In the genomic region with DNA sequence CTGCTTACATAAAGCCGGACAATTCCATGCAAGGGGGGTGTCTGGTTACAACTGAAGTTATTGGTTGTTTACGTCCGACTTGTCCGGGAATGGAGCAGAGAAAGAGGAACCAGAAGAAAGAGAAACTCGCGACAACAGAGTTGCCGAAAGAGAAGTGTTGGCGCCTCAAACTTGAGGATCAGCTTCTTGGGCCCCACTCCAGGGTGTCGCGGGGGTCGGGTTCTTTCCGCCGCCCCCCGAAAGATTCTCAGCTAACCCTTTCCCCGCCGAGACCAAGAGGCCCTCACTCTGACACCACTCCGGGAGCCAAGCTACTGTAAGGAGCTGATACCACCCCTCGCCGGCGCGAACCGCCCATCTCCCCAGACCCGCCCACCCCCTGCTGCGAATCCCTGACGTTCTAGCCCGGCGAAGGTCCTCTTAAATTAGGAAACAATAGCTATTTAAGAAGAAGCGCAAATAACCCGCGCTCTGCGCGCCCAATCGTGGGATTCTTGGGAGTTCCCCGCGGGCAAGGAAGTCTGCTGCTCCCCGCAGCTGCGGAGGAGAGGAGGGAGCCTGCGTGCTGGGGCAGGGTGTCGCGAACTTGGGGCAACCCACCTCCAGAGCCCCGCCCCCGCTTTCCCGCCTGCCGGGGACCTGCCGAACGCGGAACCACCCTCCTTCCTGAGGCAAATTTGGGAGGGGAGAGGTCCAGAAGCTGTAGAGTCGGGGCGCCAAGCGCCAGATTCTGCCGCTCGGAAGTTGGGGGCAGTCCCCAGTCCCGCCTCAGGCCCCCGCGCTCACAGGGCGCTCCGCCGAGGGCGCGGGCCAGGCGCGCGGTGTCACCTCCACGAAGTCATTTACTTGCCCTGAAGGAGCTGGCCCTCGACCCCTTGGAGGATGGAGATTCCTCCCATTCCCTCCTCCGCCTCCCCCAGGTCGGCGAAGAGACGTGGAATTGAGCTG, we compare ENCODE assay signal across 8 cellular contexts. TPM values are rescaled to one million over a fixed set of nuclear protein-coding genes. Genes with fewer than 3 reads are reported as not detected.
DNase-seq lines count a peak whose midpoint lies in the region; ATAC-seq and TF ChIP-seq lines count a peak whose summit lies in the region.

No MANE protein-coding gene starts in this region.

- peaks cover 13 to 31% (median 20%) of the 10 kb centered on the region in 9 donors for H3K4me1 ChIP-seq in heart right ventricle

- DNase-seq in CD14-positive monocyte (ENCODE audit: low spot score) = no peak
- peak; percentile 57 for DNase-seq in activated T-cell treated with anti-CD3 and anti-CD28 coated beads, Interleukin-2, amount 50 U/mL, for 24 hours
- DNase-seq in heart right ventricle = peak in 1 of 2 donors; percentile 28
- no peak for DNase-seq in retinal pigment epithelial cell (ENCODE audit: low read depth)
- no peak for DNase-seq in GM10248 (ENCODE audit: extremely low spot score)
- DNase-seq in NCI-H226 = no peak

- peaks cover 9 to 21% of the 10 kb centered on the region in 2 donors for H3K36me3 Mint-ChIP-seq in CD14-positive monocyte
- no peaks in the 10 kb centered on the region for H3K36me3 Mint-ChIP-seq in activated T-cell treated with anti-CD3 and anti-CD28 coated beads, Interleukin-2, amount 50 U/mL, for 24 hours (ENCODE audit: low read depth)

- POLR2A ChIA-PET in GM10248 (lab: Yijun Ruan, JAX) = no interaction called here

- H3K9me3 ChIP-seq in heart right ventricle = no peaks in the 10 kb centered on the region

- no peak for TF ChIP-seq CTCF in CD14-positive monocyte (IDR thresholded peaks at IDR 0.05)
- no peak for TF ChIP-seq CTCF in heart right ventricle (IDR thresholded peaks at IDR 0.05)
- TF ChIP-seq CTCF in retinal pigment epithelial cell (conservative IDR thresholded peaks at IDR 0.05; ENCODE audit: low read depth, low read length) = no peak
- no peak for TF ChIP-seq CTCF in GM10248 (IDR thresholded peaks at IDR 0.05; ENCODE audit: control extremely low read depth, extremely low read depth, low read depth, missing control alignments)

- H3K27me3 ChIP-seq in heart right ventricle = peaks cover 38 to 100% (median 92%) of the 10 kb centered on the region in 7 donors

- H3K9me3 Mint-ChIP-seq in CD14-positive monocyte = peaks cover 0 to 44% (median 21%) of the 10 kb centered on the region in 7 donors
- H3K9me3 Mint-ChIP-seq in activated T-cell treated with anti-CD3 and anti-CD28 coated beads, Interleukin-2, amount 50 U/mL, for 24 hours = no peaks in the 10 kb centered on the region

- H3K4me3 Mint-ChIP-seq in CD14-positive monocyte = peak overlapping the region; percentile 95 to 99
- H3K4me3 Mint-ChIP-seq in activated T-cell treated with anti-CD3 and anti-CD28 coated beads, Interleukin-2, amount 50 U/mL, for 24 hours = peak overlapping the region; percentile 67

- H3K27ac ChIP-seq in heart right ventricle = no peak overlapping the region

- no peaks in the 10 kb centered on the region for H3K36me3 ChIP-seq in heart right ventricle

- peaks cover 80 to 92% (median 88%) of the 10 kb centered on the region in 3 donors for H3K27me3 Mint-ChIP-seq in CD14-positive monocyte (ENCODE audit: low read depth in 3 of 3)
- peaks cover 87% of the 10 kb centered on the region for H3K27me3 Mint-ChIP-seq in activated T-cell treated with anti-CD3 and anti-CD28 coated beads, Interleukin-2, amount 50 U/mL, for 24 hours

- ATAC-seq in HG02798 (IDR thresholded peaks at IDR 0.05; ENCODE audit: poor library complexity, unreplicated experiment) (peak; percentile 40), heart right ventricle (peak in 7 of 8 donors; percentile 22 to 50 (median 40)), GM21825 (IDR thresholded peaks at IDR 0.05; ENCODE audit: unreplicated experiment) (no peak)

- CTCF ChIA-PET in GM10248 (lab: Yijun Ruan, JAX) = interaction anchor here (1.0 to 3.5 kb wide), 8 partner anchors 11 to 923 kb away, joined by 3 to 21 read pairs (median 4); a partner anchor contains a TSS

- H3K4me3 ChIP-seq in heart right ventricle (peak overlapping the region; percentile 14 to 55 (median 44)), retinal pigment epithelial cell (ENCODE audit: low read length) (peak overlapping the region; percentile 39)

- H3K27ac Mint-ChIP-seq in CD14-positive monocyte = peak overlapping the region in 3 of 7 donors; percentile 50 to 80 (median 78)
- H3K27ac Mint-ChIP-seq in activated T-cell treated with anti-CD3 and anti-CD28 coated beads, Interleukin-2, amount 50 U/mL, for 24 hours = no peak overlapping the region

- intact Hi-C loops in CD14-positive monocyte (cut with micrococcal nuclease) = loop anchor here in 1 of 2 donors (10.0 kb wide), 1 partner anchor 71 kb away; no protein-coding TSS in a partner anchor
- intact Hi-C loops in heart right ventricle (cut with DNase I) = no loop called here

- 4 to 6% methylated on average over 68 to 69 of the region's 69 CpGs for WGBS in heart right ventricle, 2 donors

- H3K4me1 Mint-ChIP-seq in CD14-positive monocyte = peaks cover 34% of the 10 kb centered on the region
- H3K4me1 Mint-ChIP-seq in activated T-cell treated with anti-CD3 and anti-CD28 coated beads, Interleukin-2, amount 50 U/mL, for 24 hours (ENCODE audit: low read depth) = peaks cover 28% of the 10 kb centered on the region

RNA-seq across cellular contexts. Expression of a gene that starts 8.5 kb away (rescaled TPM):
- polyA plus RNA-seq in CD14-positive monocyte (not detected), heart right ventricle (not detected)
- under 1 TPM in 1 of 10 donors, not detected in 9; 0.09 TPM for total RNA-seq in heart right ventricle
